Comparison of ENCODE assay signal across 8 cellular contexts in the genomic region with DNA sequence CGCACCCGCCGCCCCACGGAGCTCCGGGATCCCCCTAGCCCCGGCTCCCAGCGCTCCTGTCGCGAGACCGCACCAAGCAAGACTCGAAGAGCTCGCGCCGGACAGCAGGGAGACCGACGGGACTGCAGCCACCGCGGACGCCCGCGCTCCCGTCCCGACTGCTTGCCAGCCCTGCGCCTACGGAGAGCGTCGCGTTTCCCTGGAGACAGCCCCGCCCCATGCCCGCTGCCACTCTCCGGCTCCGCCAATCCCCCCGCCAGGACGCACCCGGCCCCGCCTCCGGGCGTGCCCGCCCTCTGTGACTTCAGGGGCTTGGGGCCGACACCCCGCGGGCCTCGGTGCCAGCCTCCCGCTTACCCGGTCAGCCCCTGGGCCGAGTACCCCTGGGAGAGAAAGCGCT. TPM values are rescaled to one million over a fixed set of nuclear protein-coding genes. Genes with fewer than 3 reads are reported as not detected.
A peak's percentile ranks its signal among the peaks of the same experiment; 100 is the strongest.
DNase-seq lines count a peak whose midpoint lies in the region; ATAC-seq, FAIRE-seq and TF ChIP-seq lines count a peak whose summit lies in the region.

A gene with protein sequence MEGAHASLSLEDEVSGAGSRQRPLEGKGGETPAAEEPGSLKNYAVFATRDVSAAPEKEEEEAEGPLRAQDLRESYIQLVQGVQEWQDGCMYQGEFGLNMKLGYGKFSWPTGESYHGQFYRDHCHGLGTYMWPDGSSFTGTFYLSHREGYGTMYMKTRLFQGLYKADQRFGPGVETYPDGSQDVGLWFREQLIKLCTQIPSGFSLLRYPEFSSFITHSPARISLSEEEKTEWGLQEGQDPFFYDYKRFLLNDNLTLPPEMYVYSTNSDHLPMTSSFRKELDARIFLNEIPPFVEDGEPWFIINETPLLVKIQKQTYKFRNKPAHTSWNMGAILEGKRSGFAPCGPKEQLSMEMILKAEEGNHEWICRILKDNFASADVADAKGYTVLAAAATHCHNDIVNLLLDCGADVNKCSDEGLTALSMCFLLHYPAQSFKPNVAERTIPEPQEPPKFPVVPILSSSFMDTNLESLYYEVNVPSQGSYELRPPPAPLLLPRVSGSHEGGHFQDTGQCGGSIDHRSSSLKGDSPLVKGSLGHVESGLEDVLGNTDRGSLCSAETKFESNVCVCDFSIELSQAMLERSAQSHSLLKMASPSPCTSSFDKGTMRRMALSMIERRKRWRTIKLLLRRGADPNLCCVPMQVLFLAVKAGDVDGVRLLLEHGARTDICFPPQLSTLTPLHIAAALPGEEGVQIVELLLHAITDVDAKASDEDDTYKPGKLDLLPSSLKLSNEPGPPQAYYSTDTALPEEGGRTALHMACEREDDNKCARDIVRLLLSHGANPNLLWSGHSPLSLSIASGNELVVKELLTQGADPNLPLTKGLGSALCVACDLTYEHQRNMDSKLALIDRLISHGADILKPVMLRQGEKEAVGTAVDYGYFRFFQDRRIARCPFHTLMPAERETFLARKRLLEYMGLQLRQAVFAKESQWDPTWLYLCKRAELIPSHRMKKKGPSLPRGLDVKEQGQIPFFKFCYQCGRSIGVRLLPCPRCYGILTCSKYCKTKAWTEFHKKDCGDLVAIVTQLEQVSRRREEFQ (minus strand): TSS at position 181 of the 400 bp plus-strand sequence. CDS start 653 bp downstream, outside the sequence.

- peaks cover 22% of the 10 kb centered on the region for H3K36me3 Mint-ChIP-seq in central memory CD8-positive, alpha-beta T cell (ENCODE audit: insufficient read depth)

- H2AFZ ChIP-seq in keratinocyte (ENCODE audit: control insufficient read depth, low read length), result peak within 1 kb of the TSS; percentile 33

- H3K27me3 ChIP-seq in H7 (ENCODE audit: control insufficient read depth, insufficient read depth, low read length), result peaks cover 20% of the 10 kb centered on the region
- no peaks in the 10 kb centered on the region for H3K27me3 ChIP-seq in WERI-Rb-1 (ENCODE audit: insufficient read depth, low read depth, severe bottlenecking)
- no peaks in the 10 kb centered on the region for H3K27me3 ChIP-seq in keratinocyte (ENCODE audit: control insufficient read depth, extremely low read depth, insufficient read depth, low read length)

- peak within 1 kb of the TSS; percentile 27 for H3K4me3 ChIP-seq in H7 (ENCODE audit: insufficient read depth, low read depth, low read length)
- no peak within 1 kb of the TSS for H3K4me3 ChIP-seq in WERI-Rb-1 (ENCODE audit: low read depth, low read length)
- peak within 1 kb of the TSS; percentile 38 to 54 (median 51) for H3K4me3 ChIP-seq in keratinocyte (ENCODE audit: control insufficient read depth in 2 of 3, extremely low read depth in 1 of 3, insufficient read depth in 2 of 3, low read depth in 1 of 3, low read length in 3 of 3)

- peak within 1 kb of the TSS; percentile 87 for H3K4me3 Mint-ChIP-seq in central memory CD8-positive, alpha-beta T cell

- FAIRE-seq in keratinocyte (lab: Jason Lieb, UNC), result no peak

- peaks cover 2% of the 10 kb centered on the region for H3K9me1 ChIP-seq in keratinocyte (ENCODE audit: control insufficient read depth, extremely low read depth, insufficient read depth, low read length)

- H3K79me2 ChIP-seq in keratinocyte (ENCODE audit: control insufficient read depth, insufficient read depth, low read length), result no peaks in the 10 kb centered on the region

- H3K4me2 ChIP-seq in keratinocyte (ENCODE audit: control insufficient read depth, extremely low read depth, insufficient read depth, low read depth, low read length), result peak within 1 kb of the TSS; percentile 97

- peak within 1 kb of the TSS; percentile 28 for H3K9ac ChIP-seq in keratinocyte (ENCODE audit: control insufficient read depth, extremely low read depth, insufficient read depth, low read length)

- TF ChIP-seq CTCF in WERI-Rb-1 (IDR thresholded peaks at IDR 0.05; ENCODE audit: low read depth, low read length) (no peak), keratinocyte (optimal IDR thresholded peaks at IDR 0.05 in 1 of 3, IDR thresholded peaks at IDR 0.05 in 1 of 3, conservative IDR thresholded peaks at IDR 0.05 in 1 of 3; ENCODE audit: extremely low read depth in 1 of 3, insufficient read depth in 2 of 3, low read length in 3 of 3) (no peak)

- peaks cover 40% of the 10 kb centered on the region for H3K4me1 Mint-ChIP-seq in central memory CD8-positive, alpha-beta T cell

- peaks cover 32% of the 10 kb centered on the region for H3K4me1 ChIP-seq in keratinocyte (ENCODE audit: control insufficient read depth, extremely low read depth, insufficient read depth, low read length)

- DNase-seq in H7, result peak; percentile 99
- DNase-seq in WERI-Rb-1, result peak; percentile 10
- no peak for DNase-seq in central memory CD8-positive, alpha-beta T cell (ENCODE audit: low spot score in 2 of 2)
- no peak for DNase-seq in keratinocyte (ENCODE audit: low read depth, low spot score)
- DNase-seq in stimulated activated CD4-positive, alpha-beta T cell treated with anti-CD3 and anti-CD28 coated beads, Interleukin-12 subunit alpha, Interleukin-12 subunit beta, amount 100 ng/mL, for 4 hours, result peak; percentile 68
- no peak for DNase-seq in MV-4-11 (lab: John Stamatoyannopoulos, UW)
- no peak for DNase-seq in NCI-H2107 (lab: John Stamatoyannopoulos, UW)

- H3K27ac ChIP-seq in WERI-Rb-1 (no peak within 1 kb of the TSS), keratinocyte (ENCODE audit: control insufficient read depth, insufficient read depth, low read length) (no peak within 1 kb of the TSS)

- H4K20me1 ChIP-seq in keratinocyte (ENCODE audit: control insufficient read depth, extremely low read depth, insufficient read depth, low read length), result no peaks in the 10 kb centered on the region

- no peaks in the 10 kb centered on the region for H3K9me3 Mint-ChIP-seq in central memory CD8-positive, alpha-beta T cell

- H3K27me3 Mint-ChIP-seq in central memory CD8-positive, alpha-beta T cell, result no peaks in the 10 kb centered on the region

- dilution Hi-C loops in keratinocyte (cut with MboI; ENCODE audit: extremely low pct_ligation_motif_present, low sequenced_read_pairs), result no loop called here

- peak within 1 kb of the TSS; percentile 71 for H3K27ac Mint-ChIP-seq in central memory CD8-positive, alpha-beta T cell (ENCODE audit: low read depth)

- ATAC-seq in central memory CD8-positive, alpha-beta T cell (replicated peaks; ENCODE audit: extremely low read depth, poor library complexity, severe bottlenecking), result no peak
- ATAC-seq in GM18498 (IDR thresholded peaks at IDR 0.05; ENCODE audit: unreplicated experiment), result no peak

- H3K9me3 ChIP-seq in WERI-Rb-1 (ENCODE audit: severe bottlenecking) (no peaks in the 10 kb centered on the region), keratinocyte (ENCODE audit: control insufficient read depth, low read depth, low read length) (no peaks in the 10 kb centered on the region)

- H3K36me3 ChIP-seq in H7 (replicated peaks; ENCODE audit: control insufficient read depth, insufficient read depth, low read length), result no peaks in the 10 kb centered on the region; the same call in 1 of the 2 replicates
- H3K36me3 ChIP-seq in WERI-Rb-1, result peaks cover 44% of the 10 kb centered on the region
- H3K36me3 ChIP-seq in keratinocyte (ENCODE audit: control insufficient read depth in 2 of 2, extremely low read depth in 1 of 2, insufficient read depth in 2 of 2, low read length in 2 of 2), result peaks cover 1 to 4% of the 10 kb centered on the region in 2 experiments

RNA-seq across cellular contexts. Expression of the gene that starts here (rescaled TPM):
- total RNA-seq in H7 (2014; rRNA removed; shearing (Covaris generic)), result 3.6 and 8.9 TPM in 2 replicates
- 2.5 to 5.0 TPM (median 3.3 TPM) in 3 replicates for polyA plus RNA-seq in keratinocyte
- polyA plus RNA-seq in keratinocyte (2011; ENCODE audit: low read depth), result 2.6 TPM
- polyA plus RNA-seq in keratinocyte (2011; cell fraction: cytosol; rRNA removed), result 2.6 and 3.9 TPM in 2 replicates
- polyA plus RNA-seq in keratinocyte (2011; cell fraction: nucleus; rRNA removed), result 7.7 and 9.9 TPM in 2 replicates
- polyA plus RNA-seq in keratinocyte (2012; ENCODE audit: low replicate concordance), result 3.6 and 4.7 TPM in 2 replicates
- polyA minus RNA-seq in keratinocyte, result 4.3 to 17.3 TPM (median 7.7 TPM) in 3 replicates
- 3.5 TPM for polyA minus RNA-seq in keratinocyte (2011; cell fraction: cytosol; rRNA and poly(A)+ RNA removed)
- 5.5 and 8.6 TPM in 2 replicates for polyA minus RNA-seq in keratinocyte (2011; cell fraction: nucleus; rRNA and poly(A)+ RNA removed)

Comparison
In these comparisons a context has a peak if more than half of its experiments do, and no peak if none do; other contexts are left out.
1. DNase-seq: peak in H7 (single experiment), WERI-Rb-1 (single experiment) and stimulated activated CD4-positive, alpha-beta T cell treated with anti-CD3 and anti-CD28 coated beads, Interleukin-12 subunit alpha, Interleukin-12 subunit beta, amount 100 ng/mL, for 4 hours (single experiment); none in central memory CD8-positive, alpha-beta T cell (0 of 2), keratinocyte (single experiment), MV-4-11 (single experiment) and NCI-H2107 (single experiment).